Comparison of ENCODE assay signal across 14 cellular contexts in the genomic region with DNA sequence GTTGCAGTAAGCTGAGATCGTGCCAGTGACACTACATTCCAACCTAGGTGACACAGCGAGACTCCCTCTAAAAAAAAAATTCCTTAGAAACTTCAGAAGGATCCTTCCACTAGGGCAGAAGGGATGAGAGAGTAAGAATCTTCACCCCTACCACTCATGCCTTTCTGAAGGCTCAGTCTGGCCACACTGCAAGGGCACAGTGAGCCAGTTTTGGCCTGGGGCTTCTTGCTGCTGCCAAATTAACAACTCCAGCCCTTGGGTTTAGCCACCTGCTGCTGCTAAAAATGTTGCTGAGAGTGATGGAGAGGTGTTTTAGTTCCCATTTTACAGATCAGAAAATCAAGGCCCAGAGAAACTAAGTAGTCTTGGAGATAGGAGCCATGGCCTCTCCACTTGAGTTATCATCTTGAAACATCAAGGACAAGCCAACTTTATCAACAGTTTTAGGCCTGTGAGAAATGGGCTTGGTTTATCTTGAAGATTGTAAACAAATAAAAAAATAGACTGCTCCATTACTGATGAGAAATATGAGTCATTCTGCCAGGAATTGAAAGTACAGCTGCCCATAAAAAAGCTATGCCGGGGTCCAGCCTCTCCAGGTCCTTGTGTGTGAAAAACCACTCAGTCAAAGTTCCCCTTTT. TPM values are rescaled to one million over a fixed set of nuclear protein-coding genes. Genes with fewer than 3 reads are reported as not detected.
A peak's percentile ranks its signal among the peaks of the same experiment; 100 is the strongest.
DNase-seq lines count a peak whose midpoint lies in the region; ATAC-seq and TF ChIP-seq lines count a peak whose summit lies in the region.
"Had no signal": no experiment of that assay in that cellular context is flagged by ENCODE, and none has a peak within 500 bp of the region (broad histone marks: within the 10 kb centered on the region; RNA-seq: fewer than 3 reads in every experiment).

No MANE protein-coding gene starts in this region.

- H3K27me3 ChIP-seq in heart right ventricle, result no peaks in the 10 kb centered on the region
- H3K27me3 ChIP-seq in right atrium auricular region, result no peaks in the 10 kb centered on the region
- H3K27me3 ChIP-seq in esophagus muscularis mucosa, result no peaks in the 10 kb centered on the region

- intact Hi-C loops in heart right ventricle (cut with DNase I) (no loop called here), esophagus muscularis mucosa (cut with DNase I) (no loop called here)

- no peaks in the 10 kb centered on the region for H3K9me3 Mint-ChIP-seq in stimulated activated naive CD8-positive, alpha-beta T cell treated with anti-CD3 and anti-CD28 coated beads, Interleukin-15, amount 100 ng/mL, for 72 hours
- H3K9me3 Mint-ChIP-seq: effector memory CD8-positive, alpha-beta T cell had no signal

- H3K4me1 ChIP-seq in heart right ventricle, result peaks cover 0 to 45% (median 15%) of the 10 kb centered on the region in 9 donors
- no peaks in the 10 kb centered on the region for H3K4me1 ChIP-seq in right atrium auricular region
- H3K4me1 ChIP-seq in esophagus muscularis mucosa, result peaks cover 12 to 16% (median 14%) of the 10 kb centered on the region in 4 donors

- H3K27ac ChIP-seq in heart right ventricle, result peak overlapping the region in 8 of 10 donors; percentile 9 to 70 (median 48)
- H3K27ac ChIP-seq in right atrium auricular region, result peak overlapping the region in 1 of 2 donors; percentile 31
- no peak overlapping the region for H3K27ac ChIP-seq in esophagus muscularis mucosa (replicated peaks in 1 of 4)

- H3K4me3 Mint-ChIP-seq in stimulated activated naive CD8-positive, alpha-beta T cell treated with anti-CD3 and anti-CD28 coated beads, Interleukin-15, amount 100 ng/mL, for 72 hours, result peak overlapping the region; percentile 83 to 84

- H3K4me3 ChIP-seq in heart right ventricle (no peak overlapping the region), right atrium auricular region (no peak overlapping the region), esophagus muscularis mucosa (no peak overlapping the region)
- H3K4me3 ChIP-seq: GM12878 had no signal

- peaks cover 88% of the 10 kb centered on the region for H3K4me1 Mint-ChIP-seq in stimulated activated naive CD8-positive, alpha-beta T cell treated with anti-CD3 and anti-CD28 coated beads, Interleukin-15, amount 100 ng/mL, for 72 hours

- H3K27ac Mint-ChIP-seq in stimulated activated naive CD8-positive, alpha-beta T cell treated with anti-CD3 and anti-CD28 coated beads, Interleukin-15, amount 100 ng/mL, for 72 hours, result peak overlapping the region; percentile 96 to 98

- no peak for DNase-seq in heart right ventricle
- DNase-seq in right atrium auricular region (ENCODE audit: low spot score), result no peak
- peak; percentile 77 for DNase-seq in RPMI8226
- DNase-seq in esophagus muscularis mucosa (ENCODE audit: extremely low spot score), result peak; percentile 14
- no peak for DNase-seq in stimulated activated naive CD8-positive, alpha-beta T cell treated with anti-CD3 and anti-CD28 coated beads, Interleukin-15, amount 100 ng/mL, for 72 hours
- no peak for DNase-seq in SK-N-DZ (ENCODE audit: low spot score)
- DNase-seq: aorta; effector memory CD8-positive, alpha-beta T cell; NCI-H2227 treated with DMSO at 0.1 percent for 48 hours had no signal

- ATAC-seq in heart right ventricle (no peak), GM18511 (IDR thresholded peaks at IDR 0.05; ENCODE audit: unreplicated experiment) (no peak), HG02970 (IDR thresholded peaks at IDR 0.05; ENCODE audit: low FRiP score, unreplicated experiment) (no peak)
- no peak for ATAC-seq in stimulated activated naive CD8-positive, alpha-beta T cell treated with anti-CD3 and anti-CD28 coated beads, Interleukin-15, amount 100 ng/mL, for 72 hours
- ATAC-seq: activated CD4-positive, CD25-positive, alpha-beta regulatory T cell treated with anti-CD3 and anti-CD28 coated beads, Interleukin-2, amount 50 U/mL, for 24 hours; effector memory CD8-positive, alpha-beta T cell; GM12878; Right ventricle myocardium inferior had no signal

- no peak for TF ChIP-seq EP300 in esophagus muscularis mucosa (IDR thresholded peaks at IDR 0.05)

- H3K9me3 ChIP-seq in heart right ventricle (no peaks in the 10 kb centered on the region), right atrium auricular region (no peaks in the 10 kb centered on the region), esophagus muscularis mucosa (no peaks in the 10 kb centered on the region)

- TF ChIP-seq CTCF in heart right ventricle (IDR thresholded peaks at IDR 0.05) (no peak), right atrium auricular region (IDR thresholded peaks at IDR 0.05) (no peak), esophagus muscularis mucosa (IDR thresholded peaks at IDR 0.05) (no peak)

- no peak for TF ChIP-seq POLR2A in esophagus muscularis mucosa (IDR thresholded peaks at IDR 0.05; ENCODE audit: low read depth)

- no peaks in the 10 kb centered on the region for H3K27me3 Mint-ChIP-seq in stimulated activated naive CD8-positive, alpha-beta T cell treated with anti-CD3 and anti-CD28 coated beads, Interleukin-15, amount 100 ng/mL, for 72 hours
- H3K27me3 Mint-ChIP-seq: effector memory CD8-positive, alpha-beta T cell had no signal

- WGBS in heart right ventricle, 2 donors, result 81 to 85% methylated on average over 3 of the region's 3 CpGs
- 94% methylated on average over 3 of the region's 3 CpGs for WGBS in esophagus muscularis mucosa

- H3K36me3 ChIP-seq in heart right ventricle (no peaks in the 10 kb centered on the region), right atrium auricular region (no peaks in the 10 kb centered on the region), esophagus muscularis mucosa (no peaks in the 10 kb centered on the region)

RNA-seq across cellular contexts. Expression of gene CASP8, which starts 31.9 kb away (rescaled TPM):
- 10 to 100 TPM in 1 of 10 donors, 1 to 10 TPM in 9; 2.4 to 10.1 (median 3.6) TPM for total RNA-seq in heart right ventricle
- polyA plus RNA-seq in heart right ventricle, result 1 to 10 TPM; 2.0 to 3.4 TPM
- 1 to 10 TPM; 3.5 to 5.1 TPM for total RNA-seq in right atrium auricular region
- total RNA-seq in esophagus muscularis mucosa, result 10 to 100 TPM in 1 of 4 donors, 1 to 10 TPM in 3; 4.9 to 17.9 (median 5.3) TPM
- 0.23 TPM in 1 of 2 replicates, not detected in the other for polyA plus RNA-seq in SK-N-DZ (2014; cell fraction: cytosol; rRNA removed)
- polyA plus RNA-seq in SK-N-DZ (2014; cell fraction: nucleus; rRNA removed), result 0.65 TPM in 1 of 2 replicates, not detected in the other

RNA-seq across cellular contexts. Expression of gene CASP10, which starts 45.5 kb away (rescaled TPM):
- total RNA-seq in heart right ventricle, result 10 to 100 TPM in 1 of 10 donors, 1 to 10 TPM in 9; 4.6 to 13.2 (median 5.6) TPM
- 1 to 10 TPM; 2.0 to 5.9 TPM for polyA plus RNA-seq in heart right ventricle
- total RNA-seq in right atrium auricular region, result 1 to 10 TPM; 3.5 to 6.8 TPM
- 1 to 10 TPM; 2.2 to 7.3 (median 4.3) TPM for total RNA-seq in esophagus muscularis mucosa
- not detected in 2 replicates for polyA plus RNA-seq in SK-N-DZ (2014; cell fraction: cytosol; rRNA removed)
- not detected in 2 replicates for polyA plus RNA-seq in SK-N-DZ (2014; cell fraction: nucleus; rRNA removed)

Comparison
In these comparisons a context has a peak if more than half of its experiments do, and no peak if none do; other contexts are left out.
1. DNase-seq: peak in RPMI8226 (single experiment) and esophagus muscularis mucosa (single experiment); none in heart right ventricle (0 of 2), right atrium auricular region (single experiment), stimulated activated naive CD8-positive, alpha-beta T cell treated with anti-CD3 and anti-CD28 coated beads, Interleukin-15, amount 100 ng/mL, for 72 hours (0 of 2) and SK-N-DZ (single experiment).
2. H3K27ac ChIP-seq: peak in heart right ventricle (8 of 10); none in esophagus muscularis mucosa (0 of 4).